In the genomic region with DNA sequence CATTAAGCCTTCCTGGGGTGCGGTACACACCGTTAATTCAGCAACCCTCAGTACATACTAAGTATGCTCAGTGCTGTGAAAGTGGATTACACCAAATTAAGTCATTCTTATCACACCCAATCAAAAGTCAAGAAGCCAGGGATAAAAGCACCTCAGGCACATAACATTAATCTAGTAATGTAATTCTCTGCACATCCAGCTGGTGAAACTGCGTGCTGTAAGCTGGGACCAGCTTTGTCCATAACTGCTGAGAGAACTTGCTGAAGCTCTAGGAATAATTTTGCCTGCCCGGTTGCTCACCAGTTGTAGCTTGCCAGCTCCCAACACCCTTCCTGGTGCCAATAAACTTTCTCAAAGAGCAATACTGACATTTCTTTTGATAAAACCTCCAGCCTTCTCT, we compare ENCODE assay signal across 21 cellular contexts. TPM values are rescaled to one million over a fixed set of nuclear protein-coding genes. Genes with fewer than 3 reads are reported as not detected.
A peak's percentile ranks its signal among the peaks of the same experiment; 100 is the strongest.
DNase-seq lines count a peak whose midpoint lies in the region; ATAC-seq and TF ChIP-seq lines count a peak whose summit lies in the region.
"Had no signal": no experiment of that assay in that cellular context is flagged by ENCODE, and none has a peak within 500 bp of the region (broad histone marks: within the 10 kb centered on the region; RNA-seq: fewer than 3 reads in every experiment).

No MANE protein-coding gene starts in this region.

- no peaks in the 10 kb centered on the region for H3K36me3 ChIP-seq in adrenal gland (replicated peaks in 1 of 2)
- no peaks in the 10 kb centered on the region for H3K36me3 ChIP-seq in right lobe of liver
- H3K36me3 ChIP-seq: colonic mucosa, heart right ventricle, Peyer's patch, spleen had no signal

- H3T11ph ChIP-seq in H9 (ENCODE audit: low read length): no peak overlapping the region

- H3K4me3 ChIP-seq in adrenal gland (no peak overlapping the region), right lobe of liver (no peak overlapping the region)
- H3K4me3 ChIP-seq: colonic mucosa, Peyer's patch, spleen had no signal

- H3K27me3 ChIP-seq in adrenal gland (no peaks in the 10 kb centered on the region), right lobe of liver (no peaks in the 10 kb centered on the region), H9 (ENCODE audit: insufficient read depth, low read length) (no peaks in the 10 kb centered on the region)

- no peaks in the 10 kb centered on the region for H3K79me2 ChIP-seq in H9 (ENCODE audit: insufficient read depth, low read length)

- no peak overlapping the region for H3K4me2 ChIP-seq in H9 (ENCODE audit: insufficient read depth, insufficient read length, low read length)

- no peak overlapping the region for H2BK5ac ChIP-seq in H9 (ENCODE audit: insufficient read length, low read length)

- ATAC-seq in right lobe of liver: peak; percentile 42 to 57 (median 53)
- ATAC-seq in GM21529 (IDR thresholded peaks at IDR 0.05; ENCODE audit: unreplicated experiment): no peak
- no peak for ATAC-seq in GM18907 (IDR thresholded peaks at IDR 0.05; ENCODE audit: unreplicated experiment)
- ATAC-seq in GM18868 (IDR thresholded peaks at IDR 0.05; ENCODE audit: unreplicated experiment): no peak
- ATAC-seq: heart right ventricle had no signal

- H2BK120ac ChIP-seq in H9 (ENCODE audit: low read depth, low read length, poor library complexity, severe bottlenecking): no peak overlapping the region

- no peak overlapping the region for H2AFZ ChIP-seq in H9 (ENCODE audit: low read length)

- H3K9me3 ChIP-seq in adrenal gland (replicated peaks in 1 of 3) (no peaks in the 10 kb centered on the region), right lobe of liver (no peaks in the 10 kb centered on the region), H9 (ENCODE audit: control insufficient read depth, low read depth, low read length) (no peaks in the 10 kb centered on the region)
- H3K9me3 ChIP-seq: colonic mucosa, heart right ventricle, Peyer's patch, spleen had no signal

- 67 to 72% (median 71%) methylated on average over 4 of the region's 4 CpGs for WGBS in adrenal gland, 4 donors
- WGBS in right lobe of liver (ENCODE audit: insufficient coverage, low coverage, low lambda C conversion rate, missing lambda C conversion rate): 76% methylated on average over 3 of the region's 4 CpGs
- no CpG with 5 or more reads among the region's 4 CpGs for WGBS in H9 (ENCODE audit: extremely low coverage, insufficient read length, low lambda C conversion rate)

- no peaks in the 10 kb centered on the region for H3K36me3 Mint-ChIP-seq in H9 (ENCODE audit: insufficient read depth in 1 of 3, low read depth in 3 of 3)

- TF ChIP-seq POLR2A in adrenal gland (IDR thresholded peaks at IDR 0.05): peak in 1 of 2 donors; percentile 15
- TF ChIP-seq POLR2A in right lobe of liver (IDR thresholded peaks at IDR 0.05): no peak

- in situ Hi-C loops in G401 (cut with HindIII; ENCODE audit: low sequenced_read_pairs): no loop called here

- H3K9ac ChIP-seq in H9 (ENCODE audit: extremely low read depth, insufficient read length, low read length): no peak overlapping the region

- no peak overlapping the region for H2AK5ac ChIP-seq in H9 (ENCODE audit: insufficient read length, low read length)

- DNase-seq in G401 (ENCODE audit: low spot score): peak; percentile 27
- peak in 6 of 7 donors; percentile 41 to 73 (median 56) for DNase-seq in adrenal gland
- no peak for DNase-seq in right lobe of liver
- no peak for DNase-seq in H9
- DNase-seq: activated B cell treated with CpG ODN at 0.5 μM for 24 hours, amniotic stem cell, Calu3, colonic mucosa, heart right ventricle, KG1, NCI-H1694 treated with DMSO at 0.1 percent for 48 hours, NCI-H510A treated with DMSO at 0.1 percent for 48 hours, Peyer's patch, spleen had no signal

- peaks cover 18% of the 10 kb centered on the region for H3K27me3 Mint-ChIP-seq in H9 (ENCODE audit: low read depth)

- H3K56ac ChIP-seq in H9 (ENCODE audit: insufficient read length, low read depth, low read length): no peak overlapping the region

- H3K4me3 Mint-ChIP-seq in H9: no peak overlapping the region
- H3K4me3 Mint-ChIP-seq: activated B cell treated with CpG ODN at 0.5 μM for 24 hours; stimulated activated naive CD8-positive, alpha-beta T cell treated with anti-CD3 and anti-CD28 coated beads, Interleukin-15, Interleukin-2, amounts not matched to agents 100 ng/mL and 50 ng/mL, for 24 hours; T-helper 1 cell treated with Interleukin-12 subunit alpha and Interleukin-12 subunit beta and Interleukin-4 antibody, amounts not matched to agents 30 μg/mL and 1 μg/mL, for 36 hours had no signal

- peaks cover 16 to 24% of the 10 kb centered on the region in 2 experiments for H3K4me1 Mint-ChIP-seq in H9

- H4K8ac ChIP-seq in H9 (replicated peaks; ENCODE audit: insufficient read length, low read depth, low read length): no peak overlapping the region

- H3K27ac Mint-ChIP-seq in H9: no peak overlapping the region
- H3K27ac Mint-ChIP-seq: activated B cell treated with CpG ODN at 0.5 μM for 24 hours; GM23338; stimulated activated naive CD8-positive, alpha-beta T cell treated with anti-CD3 and anti-CD28 coated beads, Interleukin-15, Interleukin-2, amounts not matched to agents 100 ng/mL and 50 ng/mL, for 24 hours; T-helper 1 cell treated with Interleukin-12 subunit alpha and Interleukin-12 subunit beta and Interleukin-4 antibody, amounts not matched to agents 30 μg/mL and 1 μg/mL, for 36 hours had no signal

- 0 out of 5 replicates have a peak, but pooled peaks cover 0 to 2% of the 10 kb centered on the region in 2 experiments for H3K9me3 Mint-ChIP-seq in H9
- H3K9me3 Mint-ChIP-seq: activated B cell treated with CpG ODN at 0.5 μM for 24 hours; GM23338; stimulated activated naive CD8-positive, alpha-beta T cell treated with anti-CD3 and anti-CD28 coated beads, Interleukin-15, Interleukin-2, amounts not matched to agents 100 ng/mL and 50 ng/mL, for 24 hours; T-helper 1 cell treated with Interleukin-12 subunit alpha and Interleukin-12 subunit beta and Interleukin-4 antibody, amounts not matched to agents 30 μg/mL and 1 μg/mL, for 36 hours had no signal

- TF ChIP-seq CTCF in 22Rv1 (IDR thresholded peaks at IDR 0.05) (no peak), adrenal gland (IDR thresholded peaks at IDR 0.05) (peak in 2 of 6 experiments; percentile 12 to 22), right lobe of liver (IDR thresholded peaks at IDR 0.05) (peak in 1 of 4 donors; percentile 8), H9 (conservative IDR thresholded peaks at IDR 0.05) (no peak)

- H3K14ac ChIP-seq in H9 (ENCODE audit: insufficient read depth, low read length): no peak overlapping the region

- no peak overlapping the region for H2BK12ac ChIP-seq in H9 (ENCODE audit: insufficient read length, low read depth, low read length)

- H3K23ac ChIP-seq in H9 (ENCODE audit: insufficient read length, low read depth, low read length): no peak overlapping the region

- no peak overlapping the region for H2BK15ac ChIP-seq in H9 (ENCODE audit: low read depth, low read length)

- no peak overlapping the region for H3K4ac ChIP-seq in H9 (ENCODE audit: low read depth, low read length)

- H3K27ac ChIP-seq in 22Rv1 (peak overlapping the region; percentile 7; the same call in 1 of the 2 replicates), adrenal gland (peak overlapping the region; percentile 3 to 94 (median 82)), right lobe of liver (peak overlapping the region; percentile 19 to 79 (median 67)), H9 (ENCODE audit: insufficient read length, low read depth, low read length) (no peak overlapping the region)
- H3K27ac ChIP-seq: colonic mucosa, heart right ventricle, Peyer's patch, spleen had no signal

- no peak overlapping the region for H3K18ac ChIP-seq in H9 (ENCODE audit: insufficient read length, low read depth, low read length)

- H4K5ac ChIP-seq in H9 (ENCODE audit: insufficient read length, low read depth, low read length): no peak overlapping the region

- H3K4me1 ChIP-seq in adrenal gland (replicated peaks in 1 of 2) (no peaks in the 10 kb centered on the region), right lobe of liver (peaks cover 0 to 12% (median 5%) of the 10 kb centered on the region in 4 donors), H9 (ENCODE audit: insufficient read depth, low read length) (no peaks in the 10 kb centered on the region)
- H3K4me1 ChIP-seq: colonic mucosa had no signal

- no peaks in the 10 kb centered on the region for H4K20me1 ChIP-seq in H9 (ENCODE audit: control insufficient read depth, insufficient read depth, insufficient read length)

- peaks cover 4% of the 10 kb centered on the region for H3K23me2 ChIP-seq in H9 (ENCODE audit: insufficient read length, low read depth, low read length, poor library complexity, severe bottlenecking)

- no peaks in the 10 kb centered on the region for H3K79me1 ChIP-seq in H9 (ENCODE audit: insufficient read depth, low read depth, low read length, poor library complexity, severe bottlenecking)

- H2BK20ac ChIP-seq in H9 (ENCODE audit: low read depth, low read length, poor library complexity, severe bottlenecking): no peak overlapping the region

- intact Hi-C loops in adrenal gland (cut with DNase I): loop anchor here in 1 of 2 donors (10.0 kb wide), 1 partner anchor 66 kb away; the partner anchor contains the start of gene ALDH3A2
- intact Hi-C loops in right lobe of liver (cut with DNase I): no loop called here

- no peak overlapping the region for H4K91ac ChIP-seq in H9 (ENCODE audit: insufficient read length, low read depth, low read length)

RNA-seq across cellular contexts. Expression of gene SLC47A1, which starts 44.9 kb away (rescaled TPM):
- 2.6 and 4.5 TPM in 2 replicates for total RNA-seq in G401 (2014; rRNA removed; shearing (Covaris generic))
- total RNA-seq in adrenal gland (100 to 1,000 TPM; 126 to 630 (median 218) TPM), right lobe of liver (100 to 1,000 TPM in 2 of 6 experiments, 10 to 100 TPM in 4; 47.5 to 182 (median 67.4) TPM), H9 (2021) (2.0 and 4.0 TPM in 2 replicates)
- 100 to 1,000 TPM; 104 to 460 (median 150) TPM for polyA plus RNA-seq in adrenal gland
- total RNA-seq: Calu3 had no signal

Comparison
In these comparisons a context has a peak if more than half of its experiments do, and no peak if none do; other contexts are left out.
1. DNase-seq: peak in G401 (single experiment) and adrenal gland (6 of 7); none in right lobe of liver (0 of 3) and H9 (single experiment).
2. ATAC-seq: peak in right lobe of liver (4 of 4); none in GM21529 (single experiment), GM18907 (single experiment) and GM18868 (single experiment).